In the genomic region with DNA sequence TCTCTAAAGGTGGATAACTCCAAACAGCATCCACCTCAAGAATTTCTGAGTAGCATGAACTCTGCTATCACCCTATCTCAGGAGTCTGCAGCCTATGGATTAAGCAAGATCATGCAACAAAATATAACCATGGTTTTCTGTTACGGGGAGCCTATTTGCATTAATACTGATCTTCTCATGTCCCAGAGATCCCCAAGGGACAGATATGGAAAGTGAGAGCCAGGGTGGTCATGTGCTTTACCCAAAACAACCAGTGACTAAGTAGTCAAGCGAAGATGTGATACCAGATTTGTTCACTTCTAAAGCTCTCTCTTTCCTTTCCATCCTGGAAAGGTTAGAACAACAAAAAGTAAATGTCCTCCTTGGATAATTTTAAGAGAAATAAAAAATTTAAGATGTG, we compare ENCODE assay signal across 14 cellular contexts.
"Had no signal": no experiment of that assay in that cellular context is flagged by ENCODE, and none has a peak within 500 bp of the region (broad histone marks: within the 10 kb centered on the region; RNA-seq: fewer than 3 reads in every experiment).

No MANE protein-coding gene starts in this region.

- DNase-seq: activated B cell treated with CpG ODN at 0.5 μM for 24 hours; activated CD4-positive, alpha-beta T cell treated with anti-CD3 and anti-CD28 coated beads, Interleukin-2, amount 50 U/mL, for 1 hour; activated naive CD4-positive, alpha-beta T cell treated with anti-CD3 and anti-CD28 coated beads for 36 hours; activated T-cell treated with anti-CD3 and anti-CD28 coated beads for 4 hours; esophagus squamous epithelium; foreskin keratinocyte; naive thymus-derived CD4-positive, alpha-beta T cell; stimulated activated CD4-positive, alpha-beta T cell treated with anti-CD3 and anti-CD28 coated beads, Interleukin-15, amount 100 ng/mL, for 24 hours; stimulated activated CD4-positive, alpha-beta T cell treated with anti-CD3 and anti-CD28 coated beads, Interleukin-4, amount 100 ng/mL, for 24 hours; stimulated activated naive CD8-positive, alpha-beta T cell treated with anti-CD3 and anti-CD28 coated beads, Interleukin-15, amount 100 ng/mL, for 72 hours; testis had no signal

- FAIRE-seq: colon, urothelium cell line had no signal

- ATAC-seq: activated T-helper 17 cell treated with anti-CD3 and anti-CD28 coated beads, Interleukin-2, amount 50 U/mL, for 72 hours; foreskin keratinocyte; naive thymus-derived CD4-positive, alpha-beta T cell; stimulated activated naive CD8-positive, alpha-beta T cell treated with anti-CD3 and anti-CD28 coated beads, Interleukin-15, amount 100 ng/mL, for 72 hours had no signal
